ENCODE assay signal across 8 cellular contexts in the genomic region with DNA sequence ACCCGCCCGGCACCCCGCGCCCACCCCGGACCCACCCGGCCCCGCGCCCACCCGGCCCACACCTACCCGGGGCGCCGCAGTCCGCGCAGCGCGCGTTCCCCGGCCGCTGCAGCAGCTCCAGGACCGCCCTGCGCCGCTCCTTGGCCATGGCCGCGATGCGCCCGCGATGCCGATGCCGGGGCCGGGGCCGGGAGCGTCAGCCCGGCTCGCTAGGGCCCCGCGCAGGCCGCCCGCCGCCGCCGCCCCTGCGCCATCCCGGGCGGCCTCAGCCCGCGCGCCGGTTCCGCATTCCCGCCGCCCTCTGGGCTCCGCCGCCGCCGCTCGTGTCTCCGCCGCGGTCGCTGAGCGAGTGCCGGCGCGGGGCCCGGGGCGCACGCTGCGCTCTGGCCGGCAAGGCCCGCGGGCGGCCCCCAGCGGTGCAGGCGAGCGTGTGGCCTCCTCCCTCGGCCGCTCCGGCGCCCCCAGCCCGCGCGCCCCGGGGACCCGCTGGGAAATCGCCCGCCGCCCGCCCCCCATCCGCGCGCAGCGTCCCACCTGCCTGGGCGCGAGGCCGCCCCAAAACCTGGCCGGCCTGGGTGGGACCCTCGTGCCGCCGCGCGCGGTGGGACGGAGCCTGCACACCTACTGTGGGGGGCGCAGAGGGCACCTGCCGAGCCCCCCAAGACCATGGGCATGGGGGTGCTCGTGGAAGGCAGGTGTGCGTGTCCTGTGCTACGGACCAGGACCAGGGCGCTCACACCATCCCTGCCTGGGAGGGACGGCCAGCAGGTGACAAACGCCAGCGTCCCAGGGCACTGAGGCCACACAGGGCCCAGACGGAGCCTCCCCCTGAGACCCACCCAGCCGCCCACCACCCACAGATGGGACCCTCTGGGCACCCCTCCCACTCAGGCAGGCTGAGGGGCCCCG.
A peak's percentile ranks its signal among the peaks of the same experiment; 100 is the strongest.
DNase-seq lines count a peak whose midpoint lies in the region; ATAC-seq and TF ChIP-seq lines count a peak whose summit lies in the region.

A gene with protein sequence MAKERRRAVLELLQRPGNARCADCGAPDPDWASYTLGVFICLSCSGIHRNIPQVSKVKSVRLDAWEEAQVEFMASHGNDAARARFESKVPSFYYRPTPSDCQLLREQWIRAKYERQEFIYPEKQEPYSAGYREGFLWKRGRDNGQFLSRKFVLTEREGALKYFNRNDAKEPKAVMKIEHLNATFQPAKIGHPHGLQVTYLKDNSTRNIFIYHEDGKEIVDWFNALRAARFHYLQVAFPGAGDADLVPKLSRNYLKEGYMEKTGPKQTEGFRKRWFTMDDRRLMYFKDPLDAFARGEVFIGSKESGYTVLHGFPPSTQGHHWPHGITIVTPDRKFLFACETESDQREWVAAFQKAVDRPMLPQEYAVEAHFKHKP (minus strand): TSS at position 351 of the 909 bp plus-strand sequence. CDS start 203 bp downstream, at position 148.

- peak within 1 kb of the TSS; percentile 9 for H3K4me3 ChIP-seq in brain microvascular endothelial cell (ENCODE audit: low read depth, low read length)

- peak; percentile 22 for TF ChIP-seq CTCF in brain microvascular endothelial cell (IDR thresholded peaks at IDR 0.05; ENCODE audit: low read depth, low read length, missing control alignments)

- ATAC-seq in HG03095 (IDR thresholded peaks at IDR 0.05; ENCODE audit: unreplicated experiment), result peak; percentile 54

- peaks cover 2% of the 10 kb centered on the region for H3K27me3 ChIP-seq in brain microvascular endothelial cell (replicated peaks)

- H3K36me3 ChIP-seq in brain microvascular endothelial cell (replicated peaks), result no peaks in the 10 kb centered on the region

- DNase-seq in DMS 273 (lab: John Stamatoyannopoulos, UW; ENCODE audit: unreplicated experiment) (peak; percentile 87), DMS 273 treated with DMSO at 0.1 percent for 48 hours (lab: John Stamatoyannopoulos, UW) (no peak), T-helper 2 cell (peak in 3 of 5 experiments; percentile 27 to 61 (median 60)), brain microvascular endothelial cell (no peak), kidney glomerular epithelial cell (lab: John Stamatoyannopoulos, UW) (peak; percentile 27), NCI-H1048 (lab: John Stamatoyannopoulos, UW) (no peak)
- peak; percentile 27 to 65 for DNase-seq in stimulated activated CD4-positive, alpha-beta T cell treated with anti-CD3 and anti-CD28 coated beads, Interleukin-1b, Interleukin-23, amount 100 ng/mL, for 4 hours (ENCODE audit: low read depth in 2 of 2)

- in situ Hi-C loops in brain microvascular endothelial cell (cut with HindIII; ENCODE audit: low pct_ligation_motif_present, low sequenced_read_pairs), result no loop called here

- H3K27ac ChIP-seq in brain microvascular endothelial cell, result no peak within 1 kb of the TSS

Comparison
In these comparisons a context has a peak if more than half of its experiments do, and no peak if none do; other contexts are left out.
1. DNase-seq: peak in DMS 273 (single experiment), T-helper 2 cell (3 of 5), kidney glomerular epithelial cell (single experiment) and stimulated activated CD4-positive, alpha-beta T cell treated with anti-CD3 and anti-CD28 coated beads, Interleukin-1b, Interleukin-23, amount 100 ng/mL, for 4 hours (2 of 2); none in DMS 273 treated with DMSO at 0.1 percent for 48 hours (single experiment), brain microvascular endothelial cell (single experiment) and NCI-H1048 (single experiment).